Comparison of ENCODE assay signal across 1 cellular context in genomic region chr14:23123419-23123818, GRCh38.
TF ChIP-seq lines count a peak whose summit lies in the region.

No MANE protein-coding gene starts in this region.

TF ChIP-seq in HepG2, 621 proteins besides CTCF, POLR2A, EP300 and RAD21:
- TF ChIP-seq ZNF337 (CRISPR knock-in tag; IDR thresholded peaks at IDR 0.05; ENCODE audit: borderline replicate concordance, low read depth): no peak
- TF ChIP-seq ZNF883 (CRISPR knock-in tag; IDR thresholded peaks at IDR 0.05; ENCODE audit: not compliant biosample characterization): peak; percentile 27
- no peak for TF ChIP-seq AKAP8 (CRISPR knock-in tag; IDR thresholded peaks at IDR 0.05)
- no peak for TF ChIP-seq MIXL1 (CRISPR knock-in tag; IDR thresholded peaks at IDR 0.05)
- 0 out of 2 replicates have a peak, but pooled peaks have one; percentile 24 for TF ChIP-seq ZNF747 (CRISPR knock-in tag; IDR thresholded peaks at IDR 0.05; ENCODE audit: borderline replicate concordance)
- TF ChIP-seq PLRG1 (conservative IDR thresholded peaks at IDR 0.05): no peak
- 0 out of 2 replicates have a peak, but pooled peaks have one; percentile 38 for TF ChIP-seq EED (CRISPR knock-in tag; IDR thresholded peaks at IDR 0.05)
- no peak for TF ChIP-seq SIX1 (CRISPR knock-in tag; IDR thresholded peaks at IDR 0.05; ENCODE audit: borderline replicate concordance)
